In genomic region chr6:105893741-105894140, GRCh38 we compare ENCODE assay signal across 22 cellular contexts.
A peak's percentile ranks its signal among the peaks of the same experiment; 100 is the strongest.
DNase-seq lines count a peak whose midpoint lies in the region; ATAC-seq and TF ChIP-seq lines count a peak whose summit lies in the region.
"Had no signal": no experiment of that assay in that cellular context is flagged by ENCODE, and none has a peak within 500 bp of the region (broad histone marks: within the 10 kb centered on the region; RNA-seq: fewer than 3 reads in every experiment).

No MANE protein-coding gene starts in this region.

- no peaks in the 10 kb centered on the region for H3K79me2 ChIP-seq in OCI-LY3 (ENCODE audit: low read length)

- no peak for TF ChIP-seq CTCF in HL-60 (IDR thresholded peaks at IDR 0.05; ENCODE audit: insufficient read depth, low read length)
- TF ChIP-seq CTCF in OCI-LY3 (IDR thresholded peaks at IDR 0.05; ENCODE audit: low read depth, low read length): no peak
- TF ChIP-seq CTCF in esophagus muscularis mucosa (IDR thresholded peaks at IDR 0.05): no peak

- ATAC-seq in Right ventricle myocardium inferior: no peak
- ATAC-seq: HCT116, Panc1 had no signal

- 0 out of 2 replicates have a peak, but pooled peaks cover 4% of the 10 kb centered on the region for H3K9me3 ChIP-seq in BLaER1
- 0 out of 2 replicates have a peak, but pooled peaks cover 3% of the 10 kb centered on the region for H3K9me3 ChIP-seq in OCI-LY3 (ENCODE audit: insufficient read depth, low read length)
- peaks cover 0 to 7% (median 0%) of the 10 kb centered on the region in 4 donors for H3K9me3 ChIP-seq in esophagus muscularis mucosa
- H3K9me3 ChIP-seq: BE2C had no signal

- H3K4me1 ChIP-seq in BLaER1 (peaks cover 34% of the 10 kb centered on the region), OCI-LY3 (ENCODE audit: low read length) (peaks cover 68% of the 10 kb centered on the region), esophagus muscularis mucosa (no peaks in the 10 kb centered on the region)
- H3K4me1 ChIP-seq: BE2C had no signal

- WGBS in esophagus muscularis mucosa: 83% methylated on average over 7 of the region's 7 CpGs

- H2AFZ ChIP-seq in OCI-LY3 (ENCODE audit: low read depth, low read length): no peak overlapping the region

- no peaks in the 10 kb centered on the region for H3K27me3 ChIP-seq in BLaER1
- H3K27me3 ChIP-seq in HL-60 (ENCODE audit: insufficient read depth, poor library complexity, severe bottlenecking): no peaks in the 10 kb centered on the region
- H3K27me3 ChIP-seq in OCI-LY3 (ENCODE audit: low read depth, low read length): no peaks in the 10 kb centered on the region
- H3K27me3 ChIP-seq in esophagus muscularis mucosa: no peaks in the 10 kb centered on the region
- H3K27me3 ChIP-seq: BE2C had no signal

- TF ChIP-seq POLR2A in esophagus muscularis mucosa (IDR thresholded peaks at IDR 0.05; ENCODE audit: low read depth): no peak

- H3K36me3 ChIP-seq in BLaER1 (no peaks in the 10 kb centered on the region), OCI-LY3 (replicated peaks; ENCODE audit: low read depth, low read length) (no peaks in the 10 kb centered on the region), esophagus muscularis mucosa (no peaks in the 10 kb centered on the region)
- H3K36me3 ChIP-seq: BE2C had no signal

- H4K20me1 ChIP-seq in BLaER1: no peaks in the 10 kb centered on the region
- no peaks in the 10 kb centered on the region for H4K20me1 ChIP-seq in OCI-LY3 (ENCODE audit: insufficient read depth, low read length)

- no peak for TF ChIP-seq EP300 in esophagus muscularis mucosa (IDR thresholded peaks at IDR 0.05)

- H3K4me3 ChIP-seq in BLaER1 (no peak overlapping the region), HL-60 (replicated peaks; ENCODE audit: insufficient read depth, low read length) (no peak overlapping the region), OCI-LY3 (ENCODE audit: low read length) (0 out of 2 replicates have a peak overlapping the region, but pooled peaks have one; percentile 0), esophagus muscularis mucosa (no peak overlapping the region)
- H3K4me3 ChIP-seq: SK-N-MC had no signal

- intact Hi-C loops in esophagus muscularis mucosa (cut with DNase I): no loop called here
- intact Hi-C loops in Right ventricle myocardium inferior (cut with DNase I): no loop called here

- DNase-seq in HL-60 (ENCODE audit: low read depth in 1 of 2, low spot score in 1 of 2): no peak
- DNase-seq in esophagus muscularis mucosa (ENCODE audit: extremely low spot score): peak; percentile 57
- DNase-seq in Right ventricle myocardium inferior (ENCODE audit: missing footprints): no peak
- no peak for DNase-seq in HT-29 (ENCODE audit: low spot score)
- no peak for DNase-seq in NCI-H2171 treated with DMSO at 0.1 percent for 48 hours (lab: John Stamatoyannopoulos, UW)
- no peak for DNase-seq in NCI-H1105 (lab: John Stamatoyannopoulos, UW)
- DNase-seq: 8988T; ACHN; BE2C; CD4-positive, CD25-positive, alpha-beta regulatory T cell; DMS153; NCI-H1417; NCI-H1694; NCI-H2029 treated with DMSO at 0.1 percent for 48 hours; NCI-H226; NCI-H510A; NCI-H748 treated with DMSO at 0.1 percent for 48 hours had no signal

- H3K27ac ChIP-seq in BLaER1 (no peak overlapping the region), HL-60 (replicated peaks) (peak overlapping the region; percentile 54), OCI-LY3 (ENCODE audit: low read length) (peak overlapping the region; percentile 82), esophagus muscularis mucosa (replicated peaks in 1 of 4) (no peak overlapping the region)
- H3K27ac ChIP-seq: SK-N-MC had no signal

- no peak overlapping the region for H3K9ac ChIP-seq in BLaER1
- H3K9ac ChIP-seq in OCI-LY3 (ENCODE audit: low read length): peak overlapping the region; percentile 46; the same call in 1 of the 2 replicates

- H3K4me2 ChIP-seq in BLaER1 (peak overlapping the region; percentile 33; the same call in 1 of the 2 replicates), OCI-LY3 (ENCODE audit: low read length) (peak overlapping the region; percentile 70)

Comparison
In these comparisons a context has a peak if more than half of its experiments do, and no peak if none do; other contexts are left out.
1. H3K27ac ChIP-seq: peak in HL-60 (single experiment) and OCI-LY3 (single experiment); none in BLaER1 (single experiment) and esophagus muscularis mucosa (0 of 4).